ENCODE assay signal across 8 cellular contexts in the genomic region with DNA sequence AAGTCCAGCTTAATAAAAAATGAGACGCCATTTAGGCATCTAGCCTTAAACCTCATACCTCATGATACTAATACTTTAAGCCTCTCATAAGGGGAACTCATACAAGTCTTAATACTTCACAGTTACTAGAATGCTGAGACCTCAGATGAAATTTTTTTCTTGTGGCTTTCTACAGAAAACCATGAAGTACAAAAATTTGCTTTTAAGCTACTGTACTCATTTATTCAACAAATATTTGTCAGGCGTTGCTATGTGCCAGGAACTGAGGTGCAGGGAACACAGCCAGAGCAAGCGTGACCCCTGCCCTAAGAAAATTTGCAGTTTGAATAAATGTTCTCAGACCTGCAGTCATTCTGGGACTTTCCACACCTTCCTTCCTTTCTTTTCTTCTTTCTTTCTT.
DNase-seq lines count a peak whose midpoint lies in the region; ATAC-seq and TF ChIP-seq lines count a peak whose summit lies in the region.

No MANE protein-coding gene starts in this region.

- peak; percentile 35 for ATAC-seq in GM21825 (IDR thresholded peaks at IDR 0.05; ENCODE audit: unreplicated experiment)
- ATAC-seq in naive B cell (ENCODE audit: low read depth in 2 of 2) = peak; percentile 24 to 42
- ATAC-seq in WTC11 = no peak

- H3K4me3 Mint-ChIP-seq in naive B cell = peak overlapping the region in 1 of 8 donors; percentile 29
- H3K4me3 Mint-ChIP-seq in WTC11 = no peak overlapping the region

- H3K27ac Mint-ChIP-seq in naive B cell (peak overlapping the region; percentile 28 to 98 (median 87)), WTC11 (no peak overlapping the region)

- POLR2A ChIA-PET in WTC11 (lab: Charles Lee) = no interaction called here

- H3K9me3 Mint-ChIP-seq in naive B cell (peaks cover 2 to 10% (median 6%) of the 10 kb centered on the region in 7 donors), WTC11 (no peaks in the 10 kb centered on the region; the same call in 1 of the 2 replicates)

- H3K27me3 Mint-ChIP-seq in naive B cell (no peaks in the 10 kb centered on the region), WTC11 (ENCODE audit: low read depth) (no peaks in the 10 kb centered on the region; the same call in 1 of the 2 replicates)

- H3K36me3 Mint-ChIP-seq in naive B cell (peaks cover 4 to 10% of the 10 kb centered on the region in 2 donors), WTC11 (no peaks in the 10 kb centered on the region)

- peak overlapping the region; percentile 52 for H3K4me3 ChIP-seq in GM12865 (ENCODE audit: low read depth, low read length)
- H3K4me3 ChIP-seq in foreskin fibroblast (ENCODE audit: low read depth in 1 of 2, low read length in 2 of 2) = no peak overlapping the region

- H3K4me1 Mint-ChIP-seq in naive B cell (peaks cover 24 to 41% (median 33%) of the 10 kb centered on the region in 3 donors), WTC11 (no peaks in the 10 kb centered on the region)

- CTCF ChIA-PET in WTC11 (lab: Charles Lee) = no interaction called here

- DNase-seq in GM12865 (ENCODE audit: low read depth) (peak; percentile 86), RPMI7951 (ENCODE audit: low read depth) (peak; percentile 2), naive B cell (peak; percentile 13), foreskin fibroblast (no peak), AG08395 (ENCODE audit: low spot score) (no peak), NOMO-1 (lab: John Stamatoyannopoulos, UW; ENCODE audit: unreplicated experiment in 2 of 2) (no peak), WTC11 (ENCODE audit: low spot score) (no peak)

- TF ChIP-seq CTCF in GM12865 (IDR thresholded peaks at IDR 0.05; ENCODE audit: insufficient read depth, low read depth, low read length, missing control alignments) (no peak), foreskin fibroblast (IDR thresholded peaks at IDR 0.05; ENCODE audit: low read depth, low read length) (no peak), WTC11 (IDR thresholded peaks at IDR 0.05) (no peak)

TF ChIP-seq in WTC11, 78 proteins besides CTCF, POLR2A, EP300 and RAD21:
- TF ChIP-seq, protein P1, sequence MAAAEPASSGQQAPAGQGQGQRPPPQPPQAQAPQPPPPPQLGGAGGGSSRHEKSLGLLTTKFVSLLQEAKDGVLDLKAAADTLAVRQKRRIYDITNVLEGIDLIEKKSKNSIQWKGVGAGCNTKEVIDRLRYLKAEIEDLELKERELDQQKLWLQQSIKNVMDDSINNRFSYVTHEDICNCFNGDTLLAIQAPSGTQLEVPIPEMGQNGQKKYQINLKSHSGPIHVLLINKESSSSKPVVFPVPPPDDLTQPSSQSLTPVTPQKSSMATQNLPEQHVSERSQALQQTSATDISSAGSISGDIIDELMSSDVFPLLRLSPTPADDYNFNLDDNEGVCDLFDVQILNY (CRISPR knock-in tag; IDR thresholded peaks at IDR 0.05) = no peak
- no peak for TF ChIP-seq EMX1 (CRISPR knock-in tag; IDR thresholded peaks at IDR 0.05)
- TF ChIP-seq ETV6 (CRISPR knock-in tag; IDR thresholded peaks at IDR 0.05) = no peak
- no peak for TF ChIP-seq ZBTB21 (CRISPR knock-in tag; IDR thresholded peaks at IDR 0.05; ENCODE audit: borderline replicate concordance)
- no peak for TF ChIP-seq ZNF396 (CRISPR knock-in tag; IDR thresholded peaks at IDR 0.05; ENCODE audit: borderline replicate concordance)
- TF ChIP-seq GRHL2 (CRISPR knock-in tag; IDR thresholded peaks at IDR 0.05; ENCODE audit: insufficient replicate concordance, severe bottlenecking) = no peak
- TF ChIP-seq, protein P2, sequence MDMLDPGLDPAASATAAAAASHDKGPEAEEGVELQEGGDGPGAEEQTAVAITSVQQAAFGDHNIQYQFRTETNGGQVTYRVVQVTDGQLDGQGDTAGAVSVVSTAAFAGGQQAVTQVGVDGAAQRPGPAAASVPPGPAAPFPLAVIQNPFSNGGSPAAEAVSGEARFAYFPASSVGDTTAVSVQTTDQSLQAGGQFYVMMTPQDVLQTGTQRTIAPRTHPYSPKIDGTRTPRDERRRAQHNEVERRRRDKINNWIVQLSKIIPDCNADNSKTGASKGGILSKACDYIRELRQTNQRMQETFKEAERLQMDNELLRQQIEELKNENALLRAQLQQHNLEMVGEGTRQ (CRISPR knock-in tag; IDR thresholded peaks at IDR 0.05) = no peak
- TF ChIP-seq ZNF232 (CRISPR knock-in tag; IDR thresholded peaks at IDR 0.05) = no peak
- TF ChIP-seq ZNF138 (CRISPR knock-in tag; conservative IDR thresholded peaks at IDR 0.05) = no peak
- no peak for TF ChIP-seq ELF4 (CRISPR knock-in tag; IDR thresholded peaks at IDR 0.05; ENCODE audit: low read depth)
- no peak for TF ChIP-seq MXD4 (CRISPR knock-in tag; IDR thresholded peaks at IDR 0.05; ENCODE audit: borderline replicate concordance)
- TF ChIP-seq RELA (CRISPR knock-in tag; IDR thresholded peaks at IDR 0.05; ENCODE audit: borderline replicate concordance) = no peak
- TF ChIP-seq CREB1 (CRISPR knock-in tag; IDR thresholded peaks at IDR 0.05) = no peak
- TF ChIP-seq, protein P3, sequence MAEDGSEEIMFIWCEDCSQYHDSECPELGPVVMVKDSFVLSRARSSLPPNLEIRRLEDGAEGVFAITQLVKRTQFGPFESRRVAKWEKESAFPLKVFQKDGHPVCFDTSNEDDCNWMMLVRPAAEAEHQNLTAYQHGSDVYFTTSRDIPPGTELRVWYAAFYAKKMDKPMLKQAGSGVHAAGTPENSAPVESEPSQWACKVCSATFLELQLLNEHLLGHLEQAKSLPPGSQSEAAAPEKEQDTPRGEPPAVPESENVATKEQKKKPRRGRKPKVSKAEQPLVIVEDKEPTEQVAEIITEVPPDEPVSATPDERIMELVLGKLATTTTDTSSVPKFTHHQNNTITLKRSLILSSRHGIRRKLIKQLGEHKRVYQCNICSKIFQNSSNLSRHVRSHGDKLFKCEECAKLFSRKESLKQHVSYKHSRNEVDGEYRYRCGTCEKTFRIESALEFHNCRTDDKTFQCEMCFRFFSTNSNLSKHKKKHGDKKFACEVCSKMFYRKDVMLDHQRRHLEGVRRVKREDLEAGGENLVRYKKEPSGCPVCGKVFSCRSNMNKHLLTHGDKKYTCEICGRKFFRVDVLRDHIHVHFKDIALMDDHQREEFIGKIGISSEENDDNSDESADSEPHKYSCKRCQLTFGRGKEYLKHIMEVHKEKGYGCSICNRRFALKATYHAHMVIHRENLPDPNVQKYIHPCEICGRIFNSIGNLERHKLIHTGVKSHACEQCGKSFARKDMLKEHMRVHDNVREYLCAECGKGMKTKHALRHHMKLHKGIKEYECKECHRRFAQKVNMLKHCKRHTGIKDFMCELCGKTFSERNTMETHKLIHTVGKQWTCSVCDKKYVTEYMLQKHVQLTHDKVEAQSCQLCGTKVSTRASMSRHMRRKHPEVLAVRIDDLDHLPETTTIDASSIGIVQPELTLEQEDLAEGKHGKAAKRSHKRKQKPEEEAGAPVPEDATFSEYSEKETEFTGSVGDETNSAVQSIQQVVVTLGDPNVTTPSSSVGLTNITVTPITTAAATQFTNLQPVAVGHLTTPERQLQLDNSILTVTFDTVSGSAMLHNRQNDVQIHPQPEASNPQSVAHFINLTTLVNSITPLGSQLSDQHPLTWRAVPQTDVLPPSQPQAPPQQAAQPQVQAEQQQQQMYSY (CRISPR knock-in tag; IDR thresholded peaks at IDR 0.05) = no peak
- no peak for TF ChIP-seq NFE2L1 (CRISPR knock-in tag; IDR thresholded peaks at IDR 0.05)
TF ChIP-seq in WTC11: peak in this region for 0.

Comparison
In these comparisons a context has a peak if more than half of its experiments do, and no peak if none do; other contexts are left out.
1. DNase-seq: peak in GM12865 (single experiment), RPMI7951 (single experiment) and naive B cell (single experiment); none in foreskin fibroblast (0 of 2), AG08395 (single experiment), NOMO-1 (0 of 2) and WTC11 (single experiment).